Comparison of ENCODE assay signal across 11 cellular contexts in the genomic region with DNA sequence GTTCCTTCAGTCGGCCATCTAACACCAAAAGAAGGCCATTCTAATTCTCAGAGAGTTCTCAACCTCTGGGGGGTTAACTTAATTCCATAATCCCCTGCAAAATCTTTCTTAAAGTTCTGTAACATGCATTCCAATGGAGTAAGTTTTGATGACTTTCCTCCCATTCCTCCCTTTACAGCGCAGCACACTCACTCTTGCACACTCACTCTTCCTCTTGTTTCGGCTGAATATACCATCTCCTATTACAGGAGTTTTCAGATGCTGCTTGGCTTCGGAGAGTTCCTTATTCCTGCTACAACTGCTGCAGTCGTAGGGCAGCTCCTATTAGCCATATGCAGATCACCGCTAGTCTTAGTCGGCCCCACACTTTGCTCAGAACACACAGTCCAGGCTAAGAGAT. TPM values are rescaled to one million over a fixed set of nuclear protein-coding genes. Genes with fewer than 3 reads are reported as not detected.
DNase-seq lines count a peak whose midpoint lies in the region; ATAC-seq and TF ChIP-seq lines count a peak whose summit lies in the region.
"Had no signal": no experiment of that assay in that cellular context is flagged by ENCODE, and none has a peak within 500 bp of the region (broad histone marks: within the 10 kb centered on the region; RNA-seq: fewer than 3 reads in every experiment).

No MANE protein-coding gene starts in this region.

- H3K9me3 ChIP-seq in MM.1S (replicated peaks; ENCODE audit: insufficient read depth, low read length) (no peaks in the 10 kb centered on the region), muscle layer of duodenum (ENCODE audit: control insufficient read depth in 1 of 2, low read length in 2 of 2) (no peaks in the 10 kb centered on the region)

- H3K36me3 ChIP-seq in ACC112 (ENCODE audit: insufficient read depth, low read length) (no peaks in the 10 kb centered on the region), MM.1S (replicated peaks; ENCODE audit: insufficient read depth, low read length) (no peaks in the 10 kb centered on the region), muscle layer of duodenum (ENCODE audit: control insufficient read depth in 1 of 2, insufficient read depth in 2 of 2, low read length in 2 of 2) (no peaks in the 10 kb centered on the region)

- H3K9ac ChIP-seq in MM.1S (ENCODE audit: low read length), result no peak overlapping the region

- no peaks in the 10 kb centered on the region for H3F3A ChIP-seq in MM.1S (ENCODE audit: insufficient read depth, low read length)

- peaks cover 9% of the 10 kb centered on the region for H3K4me1 Mint-ChIP-seq in MCF 10A (ENCODE audit: insufficient read depth, unreplicated experiment)

- DNase-seq in MM.1S (no peak), MCF 10A (ENCODE audit: unreplicated experiment) (no peak), NAMALWA (ENCODE audit: low spot score) (no peak)
- DNase-seq in stimulated activated CD8-positive, alpha-beta memory T cell treated with anti-CD3 and anti-CD28 coated beads, Interleukin-4, amount 100 ng/mL, for 48 hours, result no peak
- DNase-seq: DMS153, glutamatergic neuron had no signal

- H3K27ac ChIP-seq in ACC112 (ENCODE audit: low read depth, low read length) (no peak overlapping the region; the same call in 1 of the 2 replicates), MM.1S (ENCODE audit: low read length) (no peak overlapping the region), muscle layer of duodenum (ENCODE audit: low read length) (peak overlapping the region; percentile 63)

- H3K27ac Mint-ChIP-seq in MCF 10A (ENCODE audit: low read depth, unreplicated experiment), result no peak overlapping the region

- H3K27me3 ChIP-seq in ACC112 (ENCODE audit: insufficient read depth, low read length), result no peaks in the 10 kb centered on the region
- peaks cover 75% of the 10 kb centered on the region for H3K27me3 ChIP-seq in MM.1S (replicated peaks; ENCODE audit: insufficient read depth, low read length)
- H3K27me3 ChIP-seq in muscle layer of duodenum (ENCODE audit: low read depth, low read length), result no peaks in the 10 kb centered on the region

- H3K4me3 ChIP-seq in ACC112 (ENCODE audit: low read depth, low read length) (peak overlapping the region; percentile 64), MM.1S (ENCODE audit: low read length) (no peak overlapping the region; the same call in 1 of the 2 replicates), muscle layer of duodenum (ENCODE audit: low read depth in 1 of 2, low read length in 2 of 2) (peak overlapping the region; percentile 59 to 66)

- POLR2A ChIA-PET in MCF 10A (lab: Yijun Ruan, JAX), result no interaction called here

- peak overlapping the region; percentile 78 for H2AFZ ChIP-seq in ACC112 (ENCODE audit: low read length, unreplicated experiment)
- H2AFZ ChIP-seq in MM.1S (ENCODE audit: low read length), result no peak overlapping the region

- H3K36me3 Mint-ChIP-seq in MCF 10A (ENCODE audit: insufficient read depth, unreplicated experiment), result no peaks in the 10 kb centered on the region

- intact Hi-C loops in MCF 10A (cut with micrococcal nuclease), result no loop called here

- H3K4me2 ChIP-seq in MM.1S (ENCODE audit: low read depth, low read length), result peak overlapping the region; percentile 18; the same call in 1 of the 2 replicates

- BruUV-seq in MCF 10A (replicated peaks; lab: Mats Ljungman, UMichigan), result no TSS peak

- H3K4me3 Mint-ChIP-seq in MCF 10A (ENCODE audit: unreplicated experiment), result peak overlapping the region; percentile 48

- no peaks in the 10 kb centered on the region for H4K20me1 ChIP-seq in MM.1S (ENCODE audit: insufficient read depth, low read length)

- CTCF ChIA-PET in MCF 10A (lab: Yijun Ruan, JAX), result interaction anchor here (0.7 kb wide), 1 partner anchor 287 kb away, joined by 3 read pairs; no protein-coding TSS in a partner anchor

- H3K9me2 ChIP-seq in MM.1S (replicated peaks; ENCODE audit: insufficient read depth, low read length), result no peaks in the 10 kb centered on the region

- peaks cover 7% of the 10 kb centered on the region for H3K4me1 ChIP-seq in ACC112 (ENCODE audit: control insufficient read depth, insufficient read depth, low read length, unreplicated experiment)
- no peaks in the 10 kb centered on the region for H3K4me1 ChIP-seq in MM.1S (ENCODE audit: low read length)
- H3K4me1 ChIP-seq in muscle layer of duodenum (ENCODE audit: control insufficient read depth in 1 of 2, insufficient read depth in 2 of 2, low read length in 2 of 2), result peaks cover 3 to 13% of the 10 kb centered on the region in 2 donors

- no peak for TF ChIP-seq CTCF in MM.1S (IDR thresholded peaks at IDR 0.05; ENCODE audit: low read length)
- TF ChIP-seq CTCF in MCF 10A (IDR thresholded peaks at IDR 0.05; ENCODE audit: unreplicated experiment), result no peak

- peaks cover 7% of the 10 kb centered on the region for H3K9me3 Mint-ChIP-seq in MCF 10A (ENCODE audit: unreplicated experiment)

- ATAC-seq in GM21447 (IDR thresholded peaks at IDR 0.05; ENCODE audit: unreplicated experiment) (no peak), HG03025 (IDR thresholded peaks at IDR 0.05; ENCODE audit: low FRiP score, unreplicated experiment) (no peak)

- H3K79me2 ChIP-seq in ACC112 (ENCODE audit: control insufficient read depth, insufficient read depth, low read length, unreplicated experiment), result no peaks in the 10 kb centered on the region
- no peaks in the 10 kb centered on the region for H3K79me2 ChIP-seq in MM.1S (ENCODE audit: low read length)

- H3K27me3 Mint-ChIP-seq in MCF 10A (ENCODE audit: insufficient read depth, unreplicated experiment), result no peaks in the 10 kb centered on the region

RNA-seq across cellular contexts. Expression of a gene that starts 53.6 kb away (rescaled TPM):
- not detected in 2 replicates for total RNA-seq in MCF 10A (2022)
- total RNA-seq: NCI-H460 had no signal
